19 cellular contexts compared by ENCODE assay signal in genomic region chr1:234852659-234853058, GRCh38.
A peak's percentile ranks its signal among the peaks of the same experiment; 100 is the strongest.
DNase-seq lines count a peak whose midpoint lies in the region; ATAC-seq and TF ChIP-seq lines count a peak whose summit lies in the region.
"Had no signal": no experiment of that assay in that cellular context is flagged by ENCODE, and none has a peak within 500 bp of the region (broad histone marks: within the 10 kb centered on the region; RNA-seq: fewer than 3 reads in every experiment).

No MANE protein-coding gene starts in this region.

- H3K36me3 Mint-ChIP-seq in CD14-positive monocyte (peaks cover 4 to 5% of the 10 kb centered on the region in 2 donors), endodermal cell (ENCODE audit: low read depth) (no peaks in the 10 kb centered on the region), progenitor cell of endocrine pancreas (ENCODE audit: insufficient read depth) (no peaks in the 10 kb centered on the region)

- H3F3A ChIP-seq in MM.1S (ENCODE audit: insufficient read depth, low read length) = peaks cover 15% of the 10 kb centered on the region

- H3K4me3 ChIP-seq in MM.1S (ENCODE audit: low read length) (no peak overlapping the region), endodermal cell (ENCODE audit: low read length) (no peak overlapping the region), thyroid gland (replicated peaks in 1 of 3) (no peak overlapping the region), body of pancreas (no peak overlapping the region)
- H3K4me3 ChIP-seq: HAP-1 had no signal

- H3K4me3 Mint-ChIP-seq in CD14-positive monocyte = no peak overlapping the region
- H3K4me3 Mint-ChIP-seq in endodermal cell = no peak overlapping the region
- H3K4me3 Mint-ChIP-seq in progenitor cell of endocrine pancreas (ENCODE audit: low read depth) = no peak overlapping the region

- H3K27ac Mint-ChIP-seq in CD14-positive monocyte (peak overlapping the region in 5 of 7 donors; percentile 96 to 100 (median 97)), endodermal cell (peak overlapping the region; percentile 0), progenitor cell of endocrine pancreas (peak overlapping the region; percentile 45)

- TF ChIP-seq POLR2A in thyroid gland (IDR thresholded peaks at IDR 0.05) = no peak
- no peak for TF ChIP-seq POLR2A in body of pancreas (IDR thresholded peaks at IDR 0.05)

- intact Hi-C loops in CD14-positive monocyte (cut with micrococcal nuclease) = loop anchor here in 1 of 2 donors (5.0 kb wide), 2 partner anchors 110 to 240 kb away; partner anchors contain the start of gene IRF2BP2
- intact Hi-C loops in thyroid gland (cut with DNase I) = no loop called here
- intact Hi-C loops in body of pancreas (cut with DNase I) = no loop called here

- peak overlapping the region; percentile 47; the same call in 1 of the 2 replicates for H3K4me2 ChIP-seq in MM.1S (ENCODE audit: low read depth, low read length)

- no peaks in the 10 kb centered on the region for H3K9me3 Mint-ChIP-seq in CD14-positive monocyte
- no peaks in the 10 kb centered on the region for H3K9me3 Mint-ChIP-seq in endodermal cell
- no peaks in the 10 kb centered on the region for H3K9me3 Mint-ChIP-seq in progenitor cell of endocrine pancreas (ENCODE audit: low read depth)

- H3K27me3 ChIP-seq in MM.1S (replicated peaks; ENCODE audit: insufficient read depth, low read length) = no peaks in the 10 kb centered on the region
- no peaks in the 10 kb centered on the region for H3K27me3 ChIP-seq in endodermal cell (ENCODE audit: control insufficient read depth, insufficient read depth, low read length, poor library complexity, severe bottlenecking)
- no peaks in the 10 kb centered on the region for H3K27me3 ChIP-seq in thyroid gland
- H3K27me3 ChIP-seq in body of pancreas = no peaks in the 10 kb centered on the region

- no peak for ATAC-seq in body of pancreas

- H3K79me2 ChIP-seq in MM.1S (ENCODE audit: low read length) = no peaks in the 10 kb centered on the region

- no peaks in the 10 kb centered on the region for H4K20me1 ChIP-seq in MM.1S (ENCODE audit: insufficient read depth, low read length)

- H3K9me2 ChIP-seq in MM.1S (replicated peaks; ENCODE audit: insufficient read depth, low read length) = no peaks in the 10 kb centered on the region

- H3K27me3 Mint-ChIP-seq in CD14-positive monocyte (ENCODE audit: low read depth in 3 of 3) (peaks cover 0 to 2% (median 1%) of the 10 kb centered on the region in 3 donors), endodermal cell (ENCODE audit: insufficient read depth) (no peaks in the 10 kb centered on the region), progenitor cell of endocrine pancreas (peaks cover 3% of the 10 kb centered on the region)

- no peak for TF ChIP-seq CTCF in CD14-positive monocyte (IDR thresholded peaks at IDR 0.05)
- TF ChIP-seq CTCF in MM.1S (IDR thresholded peaks at IDR 0.05; ENCODE audit: low read length) = no peak
- no peak for TF ChIP-seq CTCF in endodermal cell (conservative IDR thresholded peaks at IDR 0.05)
- no peak for TF ChIP-seq CTCF in progenitor cell of endocrine pancreas (IDR thresholded peaks at IDR 0.05; ENCODE audit: unreplicated experiment)
- TF ChIP-seq CTCF in thyroid gland (IDR thresholded peaks at IDR 0.05) = no peak
- no peak for TF ChIP-seq CTCF in body of pancreas (IDR thresholded peaks at IDR 0.05)

- H3K36me3 ChIP-seq in MM.1S (replicated peaks; ENCODE audit: insufficient read depth, low read length) = no peaks in the 10 kb centered on the region
- H3K36me3 ChIP-seq in endodermal cell (ENCODE audit: control insufficient read depth, insufficient read depth, low read length) = no peaks in the 10 kb centered on the region
- H3K36me3 ChIP-seq in thyroid gland = no peaks in the 10 kb centered on the region
- no peaks in the 10 kb centered on the region for H3K36me3 ChIP-seq in body of pancreas (replicated peaks in 1 of 2; ENCODE audit: insufficient read depth in 1 of 2, low read depth in 2 of 2)
- H3K36me3 ChIP-seq: HAP-1 had no signal

- H3K27ac ChIP-seq in MM.1S (ENCODE audit: low read length) (no peak overlapping the region), endodermal cell (ENCODE audit: low read depth, low read length) (no peak overlapping the region), thyroid gland (no peak overlapping the region), body of pancreas (no peak overlapping the region)
- H3K27ac ChIP-seq: C4-2B, RWPE1 had no signal

- 33% methylated on average over 2 of the region's 3 CpGs; no CpG with 5 or more reads in 1 of the 2 experiments for WGBS in endodermal cell (ENCODE audit: insufficient coverage in 1 of 2, insufficient read length in 1 of 2), 2 experiments
- 97 to 98% methylated on average over 3 of the region's 3 CpGs for WGBS in thyroid gland, 2 donors
- 95 to 98% methylated on average over 3 of the region's 3 CpGs for WGBS in body of pancreas, 2 donors

- H3K4me1 ChIP-seq in MM.1S (ENCODE audit: low read length) (peaks cover 19% of the 10 kb centered on the region), endodermal cell (ENCODE audit: control insufficient read depth, insufficient read depth, low read length) (peaks cover 4% of the 10 kb centered on the region), thyroid gland (peaks cover 0 to 16% of the 10 kb centered on the region in 2 donors), body of pancreas (no peaks in the 10 kb centered on the region)
- H3K4me1 ChIP-seq: HAP-1 had no signal

- H3K9ac ChIP-seq in MM.1S (ENCODE audit: low read length) (no peak overlapping the region), endodermal cell (ENCODE audit: extremely low read depth, low read length, poor library complexity, severe bottlenecking) (no peak overlapping the region)

- no peak overlapping the region for H2AFZ ChIP-seq in MM.1S (ENCODE audit: low read length)

- DNase-seq in CD14-positive monocyte (ENCODE audit: low spot score) (no peak), MM.1S (no peak), endodermal cell (peak; percentile 32), progenitor cell of endocrine pancreas (ENCODE audit: low spot score, unreplicated experiment) (no peak), thyroid gland (no peak), HuH-7 (ENCODE audit: low spot score) (no peak), body of pancreas (no peak)
- DNase-seq: DMS 273 treated with DMSO at 0.1 percent for 48 hours, DND-41, KBM-7, NCI-H1105 treated with DMSO at 0.1 percent for 48 hours, NCI-H1694 treated with DMSO at 0.1 percent for 48 hours, NCI-H510A, NCI-H748 treated with DMSO at 0.1 percent for 48 hours, OCI-M1, SIG-M5 had no signal

- H3K4me1 Mint-ChIP-seq in CD14-positive monocyte = peaks cover 80% of the 10 kb centered on the region
- peaks cover 17% of the 10 kb centered on the region for H3K4me1 Mint-ChIP-seq in endodermal cell
- H3K4me1 Mint-ChIP-seq in progenitor cell of endocrine pancreas (ENCODE audit: low read depth) = peaks cover 22% of the 10 kb centered on the region

- H3K9me3 ChIP-seq in MM.1S (replicated peaks; ENCODE audit: insufficient read depth, low read length) (no peaks in the 10 kb centered on the region), endodermal cell (ENCODE audit: control insufficient read depth, low read length) (no peaks in the 10 kb centered on the region), thyroid gland (no peaks in the 10 kb centered on the region), body of pancreas (no peaks in the 10 kb centered on the region)
- H3K9me3 ChIP-seq: HAP-1 had no signal

Comparison
In these comparisons a context has a peak if more than half of its experiments do, and no peak if none do; other contexts are left out.
1. H3K27ac Mint-ChIP-seq: peak in every context shown above with its lines; median percentile 97 in CD14-positive monocyte; 45 in progenitor cell of endocrine pancreas; 0 in endodermal cell.